In the genomic region with DNA sequence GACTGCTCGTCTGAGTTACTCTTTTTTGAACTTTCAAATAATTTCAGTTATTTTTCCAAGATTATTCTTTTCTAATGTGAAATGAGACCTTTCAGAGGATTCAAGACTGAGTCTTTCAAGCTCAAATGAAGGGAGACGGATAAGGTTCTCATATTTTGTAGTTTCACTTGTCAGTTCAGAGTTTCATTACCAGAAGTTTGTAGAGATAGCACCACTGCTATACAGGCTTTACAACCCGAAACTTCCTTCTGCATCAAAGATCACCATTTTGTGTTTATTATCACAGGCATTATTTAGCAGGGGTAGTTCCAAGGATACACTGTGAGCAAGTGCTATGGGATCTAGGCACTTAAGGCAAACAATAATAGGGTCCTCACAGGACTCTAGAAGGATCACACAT, we compare ENCODE assay signal across 9 cellular contexts.
"Had no signal": no experiment of that assay in that cellular context is flagged by ENCODE, and none has a peak within 500 bp of the region (broad histone marks: within the 10 kb centered on the region; RNA-seq: fewer than 3 reads in every experiment).

No MANE protein-coding gene starts in this region.

- H2AFZ ChIP-seq: GM23248 had no signal

- DNase-seq: GM23248, GOT3, H7, HFFc6 had no signal

- H3K36me3 ChIP-seq: HAP-1 had no signal

- H3K27me3 Mint-ChIP-seq: IgD-negative memory B cell had no signal

- H3K27ac Mint-ChIP-seq: HFFc6, IgD-negative memory B cell had no signal

- H3K4me1 ChIP-seq: HAP-1 had no signal

- ATAC-seq: HCT116, HepG2 had no signal

- H3K36me3 Mint-ChIP-seq: IgD-negative memory B cell had no signal

- H3K27ac ChIP-seq: GM23248, HL-60 had no signal

- H3K9me3 ChIP-seq: HAP-1 had no signal

- H3K4me1 Mint-ChIP-seq: IgD-negative memory B cell had no signal

- H3K4me3 ChIP-seq: GM23248, HAP-1 had no signal

- H3K4me3 Mint-ChIP-seq: HFFc6, IgD-negative memory B cell had no signal

- H3K9ac ChIP-seq: GM23248 had no signal
